ENCODE assay signal across 24 cellular contexts in genomic region chr6:90770778-90771177, GRCh38.
"Had no signal": no experiment of that assay in that cellular context is flagged by ENCODE, and none has a peak within 500 bp of the region (broad histone marks: within the 10 kb centered on the region; RNA-seq: fewer than 3 reads in every experiment).

No MANE protein-coding gene starts in this region.

- H3K4me1 ChIP-seq: neural progenitor cell, parathyroid adenoma, psoas muscle, right lobe of liver, sigmoid colon, stomach, thyroid gland, tibial nerve, upper lobe of left lung, vagina had no signal

- H3K4me3 ChIP-seq: neural progenitor cell, ovary, psoas muscle, right lobe of liver, sigmoid colon, stomach, thoracic aorta, thyroid gland, tibial nerve, upper lobe of left lung, vagina had no signal

- H3K9ac ChIP-seq: neural progenitor cell, parathyroid adenoma had no signal

- H3K27me3 ChIP-seq: neural progenitor cell, ovary, right lobe of liver, sigmoid colon, stomach, thyroid gland, tibial nerve, upper lobe of left lung, vagina had no signal

- H3K9me3 ChIP-seq: ovary, psoas muscle, right lobe of liver, sigmoid colon, stomach, thoracic aorta, thyroid gland, tibial nerve, upper lobe of left lung, vagina had no signal

- DNase-seq: natural killer cell; occipital lobe; ovary; posterior cingulate gyrus; psoas muscle; right cardiac atrium; right lobe of liver; sigmoid colon; small intestine; stimulated activated CD4-positive, alpha-beta T cell treated with anti-CD3 and anti-CD28 coated beads, Interleukin-15, amount 100 ng/mL, for 24 hours; stimulated activated CD4-positive, alpha-beta T cell treated with anti-CD3 and anti-CD28 coated beads, Interleukin-2, amount 100 ng/mL, for 24 hours; stimulated activated CD4-positive, alpha-beta T cell treated with anti-CD3 and anti-CD28 coated beads, Interleukin-2, amount 100 ng/mL, for 48 hours; stimulated activated CD4-positive, alpha-beta T cell treated with anti-CD3 and anti-CD28 coated beads, Interleukin-4, amount 100 ng/mL, for 24 hours; stimulated activated naive B cell treated with anti-CD40 and anti-IgM and Interleukin-4, amounts not matched to agents 10 μg/mL and 1 μg/mL and 100 μg/mL, for 72 hours; stimulated activated naive CD4-positive, alpha-beta T cell treated with Interleukin-2 at 50 U/mL for 16 hours; stomach; thyroid gland; trophoblast cell; upper lobe of left lung had no signal

- H3K79me2 ChIP-seq: parathyroid adenoma had no signal

- H3K4me2 ChIP-seq: neural progenitor cell had no signal

- H3K36me3 ChIP-seq: neural progenitor cell, ovary, right lobe of liver, sigmoid colon, stomach, thoracic aorta, thyroid gland, tibial nerve, upper lobe of left lung, vagina had no signal

- H3K27ac ChIP-seq: neural progenitor cell, ovary, parathyroid adenoma, psoas muscle, right lobe of liver, sigmoid colon, stomach, thoracic aorta, thyroid gland, tibial nerve, upper lobe of left lung, vagina had no signal
